ENCODE assay signal across 20 cellular contexts in the genomic region with DNA sequence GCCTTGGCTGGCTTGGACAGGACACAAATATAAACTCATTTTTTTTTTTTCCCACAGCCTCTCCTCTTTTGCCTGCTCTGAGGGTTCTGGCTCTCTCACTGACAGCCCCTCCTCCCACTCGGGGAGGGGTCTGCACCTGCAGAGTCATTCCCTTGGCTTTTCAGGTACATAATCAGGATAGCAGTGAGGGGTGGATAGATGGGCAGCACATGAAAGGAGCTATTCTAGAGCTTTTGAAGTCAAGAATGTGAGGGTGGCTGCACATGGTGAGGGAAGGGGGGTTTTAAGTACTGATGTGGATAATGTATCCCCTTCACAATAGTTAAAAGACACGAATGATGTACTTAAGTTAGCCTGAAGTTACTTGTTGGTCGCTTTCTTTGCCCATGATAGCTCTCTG.
"Had no signal": no experiment of that assay in that cellular context is flagged by ENCODE, and none has a peak within 500 bp of the region (broad histone marks: within the 10 kb centered on the region; RNA-seq: fewer than 3 reads in every experiment).

No MANE protein-coding gene starts in this region.

- H3K4me1 ChIP-seq: heart left ventricle, psoas muscle, right lobe of liver, spleen, tibial artery, upper lobe of left lung, uterus had no signal

- H3K27ac ChIP-seq: coronary artery, heart left ventricle, neutrophil, psoas muscle, right lobe of liver, spleen, tibial artery, upper lobe of left lung, uterus had no signal

- DNase-seq: effector CD4-positive, alpha-beta T cell; heart left ventricle; hippocampal formation; islet precursor cell; mammary epithelial cell; naive thymus-derived CD4-positive, alpha-beta T cell; nephron progenitor cell; psoas muscle; retina; right lobe of liver; spleen; stimulated activated CD4-positive, alpha-beta T cell treated with anti-CD3 and anti-CD28 coated beads, Interleukin-15, amount 100 ng/mL, for 24 hours; stimulated activated CD4-positive, alpha-beta T cell treated with anti-CD3 and anti-CD28 coated beads, Interleukin-1b, Interleukin-23, amount 100 ng/mL, for 48 hours; stimulated activated CD4-positive, alpha-beta T cell treated with anti-CD3 and anti-CD28 coated beads, Interleukin-4, amount 100 ng/mL, for 24 hours; tibial artery; upper lobe of left lung; uterus had no signal

- H3K9me3 ChIP-seq: heart left ventricle, neutrophil, psoas muscle, right lobe of liver, spleen, tibial artery, upper lobe of left lung, uterus had no signal

- H3K36me3 ChIP-seq: heart left ventricle, neutrophil, right lobe of liver, spleen, tibial artery, upper lobe of left lung, uterus had no signal

- H3K27me3 ChIP-seq: heart left ventricle, neutrophil, right lobe of liver, tibial artery, upper lobe of left lung, uterus had no signal

- ATAC-seq: heart left ventricle; left lobe of liver; naive thymus-derived CD4-positive, alpha-beta T cell; psoas muscle; right lobe of liver had no signal

- H3K4me3 ChIP-seq: coronary artery, heart left ventricle, psoas muscle, right lobe of liver, spleen, tibial artery, upper lobe of left lung, uterus had no signal
